ENCODE assay signal across 19 cellular contexts in genomic region chr4:116913451-116913850, GRCh38.
DNase-seq lines count a peak whose midpoint lies in the region; TF ChIP-seq lines count a peak whose summit lies in the region.
"Had no signal": no experiment of that assay in that cellular context is flagged by ENCODE, and none has a peak within 500 bp of the region (broad histone marks: within the 10 kb centered on the region; RNA-seq: fewer than 3 reads in every experiment).

No MANE protein-coding gene starts in this region.

- no peak overlapping the region for H3K4me2 ChIP-seq in neural progenitor cell
- H3K4me2 ChIP-seq: A549, BLaER1 had no signal

- H3K4me3 ChIP-seq in neural progenitor cell, result no peak overlapping the region
- H3K4me3 ChIP-seq: A549, BLaER1, GM12878, HAP-1 had no signal

- TF ChIP-seq CTCF in neural progenitor cell (IDR thresholded peaks at IDR 0.05) (no peak), GM10248 (IDR thresholded peaks at IDR 0.05; ENCODE audit: control extremely low read depth, extremely low read depth, low read depth, missing control alignments) (no peak)

- no peak overlapping the region for H3K9ac ChIP-seq in neural progenitor cell
- H3K9ac ChIP-seq: BLaER1 had no signal

- H3K9me3 ChIP-seq in neural progenitor cell (ENCODE audit: low read depth), result no peaks in the 10 kb centered on the region
- H3K9me3 ChIP-seq: A549, BLaER1, HAP-1 had no signal

- H3K4me1 Mint-ChIP-seq in neural progenitor cell, result peaks cover 3% of the 10 kb centered on the region
- H3K4me1 Mint-ChIP-seq: CD14-positive monocyte; CD4-positive, alpha-beta memory T cell had no signal

- no peaks in the 10 kb centered on the region for H4K20me1 ChIP-seq in neural progenitor cell (ENCODE audit: low read depth)
- H4K20me1 ChIP-seq: BLaER1 had no signal

- H3K27ac Mint-ChIP-seq in neural progenitor cell, result no peak overlapping the region
- H3K27ac Mint-ChIP-seq: CD14-positive monocyte; CD4-positive, alpha-beta memory T cell had no signal

- H3K4me1 ChIP-seq in neural progenitor cell, result no peaks in the 10 kb centered on the region
- H3K4me1 ChIP-seq: A549, BLaER1, HAP-1 had no signal

- POLR2A ChIA-PET in GM10248 (lab: Yijun Ruan, JAX), result no interaction called here

- H3K36me3 ChIP-seq in neural progenitor cell, result no peaks in the 10 kb centered on the region
- H3K36me3 ChIP-seq: BLaER1, HAP-1 had no signal

- H3K4me3 Mint-ChIP-seq in neural progenitor cell, result no peak overlapping the region
- H3K4me3 Mint-ChIP-seq: CD14-positive monocyte; CD4-positive, alpha-beta memory T cell had no signal

- no peaks in the 10 kb centered on the region for H3F3A ChIP-seq in neural progenitor cell (ENCODE audit: low read depth)

- no peaks in the 10 kb centered on the region for H3K36me3 Mint-ChIP-seq in neural progenitor cell
- H3K36me3 Mint-ChIP-seq: CD14-positive monocyte; CD4-positive, alpha-beta memory T cell had no signal

- no peak overlapping the region for H3K27ac ChIP-seq in neural progenitor cell
- H3K27ac ChIP-seq: 22Rv1, A549, BLaER1 had no signal

- CTCF ChIA-PET in GM10248 (lab: Yijun Ruan, JAX), result interaction anchor here (1.2 kb wide), 1 partner anchor 12 kb away, joined by 3 read pairs; no protein-coding TSS in a partner anchor

- no peaks in the 10 kb centered on the region for H3K27me3 ChIP-seq in neural progenitor cell
- H3K27me3 ChIP-seq: BLaER1 had no signal

- H2AFZ ChIP-seq in neural progenitor cell (replicated peaks), result peak overlapping the region; percentile 22

- DNase-seq in NCI-H82 (lab: John Stamatoyannopoulos, UW) (peak; percentile 33), NCI-H82 treated with DMSO at 0.1 percent for 48 hours (lab: John Stamatoyannopoulos, UW; ENCODE audit: unreplicated experiment) (no peak), globus pallidus (ENCODE audit: low spot score) (peak; percentile 38), neural progenitor cell (ENCODE audit: low spot score) (no peak), superior temporal gyrus (ENCODE audit: extremely low spot score) (peak; percentile 48), MV-4-11 (lab: John Stamatoyannopoulos, UW) (no peak), GM10248 (ENCODE audit: extremely low spot score) (no peak)
- no peak for DNase-seq in NK-92 treated with Interleukin-12 subunit alpha and Interleukin-12 subunit beta, amount 100 ng/mL, for 24 hours (lab: John Stamatoyannopoulos, UW)
- DNase-seq: AML-193; CD4-positive, alpha-beta memory T cell; DMS153; DMS79; GF-D8 had no signal

- H3K79me2 ChIP-seq in neural progenitor cell (ENCODE audit: low read depth), result no peaks in the 10 kb centered on the region

- H3K27me3 Mint-ChIP-seq in neural progenitor cell (ENCODE audit: insufficient read depth, low read depth), result no peaks in the 10 kb centered on the region
- H3K27me3 Mint-ChIP-seq: CD4-positive, alpha-beta memory T cell had no signal

- H3K9me3 Mint-ChIP-seq in neural progenitor cell, result no peaks in the 10 kb centered on the region

Comparison
In these comparisons a context has a peak if more than half of its experiments do, and no peak if none do; other contexts are left out.
1. DNase-seq: peak in NCI-H82 (single experiment), globus pallidus (single experiment) and superior temporal gyrus (single experiment); none in NCI-H82 treated with DMSO at 0.1 percent for 48 hours (single experiment), neural progenitor cell (single experiment), MV-4-11 (single experiment), GM10248 (single experiment) and NK-92 treated with Interleukin-12 subunit alpha and Interleukin-12 subunit beta, amount 100 ng/mL, for 24 hours (single experiment).